Comparison of ENCODE assay signal across 1 cellular context in the genomic region with DNA sequence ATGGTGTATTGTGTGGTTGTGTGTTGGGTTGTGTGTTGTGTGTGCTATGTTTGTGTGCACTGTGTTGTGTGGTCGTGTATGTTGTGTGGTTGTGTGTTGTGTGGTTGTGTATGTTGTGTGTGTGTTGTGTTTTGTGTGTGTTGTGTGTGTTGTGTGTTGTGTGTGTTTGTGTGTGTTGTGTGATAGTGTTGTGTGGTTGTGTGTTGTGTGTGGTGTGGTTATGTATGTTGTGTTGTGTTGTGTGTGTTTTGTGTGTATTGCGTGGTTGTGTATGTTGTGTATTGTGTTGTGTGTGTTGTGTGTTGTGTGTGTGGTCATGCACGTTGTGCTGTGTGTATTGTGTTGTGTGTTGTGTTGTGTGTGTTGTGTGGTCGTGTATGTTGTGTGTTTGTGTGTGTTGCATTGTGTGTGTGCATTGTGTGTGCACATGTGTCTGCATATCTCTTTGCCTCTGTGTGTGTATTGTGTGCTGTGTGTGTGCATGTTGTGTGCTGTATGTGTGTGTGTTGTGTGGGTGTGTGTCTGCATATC.
TF ChIP-seq lines count a peak whose summit lies in the region.

No MANE protein-coding gene starts in this region.

TF ChIP-seq in IMR-90, 13 proteins besides CTCF, POLR2A, EP300 and RAD21:
- no peak for TF ChIP-seq BHLHE40 (IDR thresholded peaks at IDR 0.05; ENCODE audit: low read depth, low read length)
- no peak for TF ChIP-seq FOS (IDR thresholded peaks at IDR 0.05; ENCODE audit: low read depth, low read length)
- no peak for TF ChIP-seq SMC3 (IDR thresholded peaks at IDR 0.05; ENCODE audit: low read depth, low read length)
- TF ChIP-seq CEBPB (IDR thresholded peaks at IDR 0.05; ENCODE audit: low read depth, low read length): no peak
- TF ChIP-seq, protein P1, sequence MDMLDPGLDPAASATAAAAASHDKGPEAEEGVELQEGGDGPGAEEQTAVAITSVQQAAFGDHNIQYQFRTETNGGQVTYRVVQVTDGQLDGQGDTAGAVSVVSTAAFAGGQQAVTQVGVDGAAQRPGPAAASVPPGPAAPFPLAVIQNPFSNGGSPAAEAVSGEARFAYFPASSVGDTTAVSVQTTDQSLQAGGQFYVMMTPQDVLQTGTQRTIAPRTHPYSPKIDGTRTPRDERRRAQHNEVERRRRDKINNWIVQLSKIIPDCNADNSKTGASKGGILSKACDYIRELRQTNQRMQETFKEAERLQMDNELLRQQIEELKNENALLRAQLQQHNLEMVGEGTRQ (IDR thresholded peaks at IDR 0.05; ENCODE audit: low read depth, low read length): no peak
- TF ChIP-seq MAFK (IDR thresholded peaks at IDR 0.05; ENCODE audit: low read depth, low read length): no peak
- no peak for TF ChIP-seq MXI1 (IDR thresholded peaks at IDR 0.05; ENCODE audit: borderline replicate concordance, low read depth, low read length)
- TF ChIP-seq RFX5 (IDR thresholded peaks at IDR 0.05; ENCODE audit: low read depth, low read length): no peak
- TF ChIP-seq MAZ (IDR thresholded peaks at IDR 0.05; ENCODE audit: borderline replicate concordance, low read depth, low read length): no peak
- TF ChIP-seq, protein P2, sequence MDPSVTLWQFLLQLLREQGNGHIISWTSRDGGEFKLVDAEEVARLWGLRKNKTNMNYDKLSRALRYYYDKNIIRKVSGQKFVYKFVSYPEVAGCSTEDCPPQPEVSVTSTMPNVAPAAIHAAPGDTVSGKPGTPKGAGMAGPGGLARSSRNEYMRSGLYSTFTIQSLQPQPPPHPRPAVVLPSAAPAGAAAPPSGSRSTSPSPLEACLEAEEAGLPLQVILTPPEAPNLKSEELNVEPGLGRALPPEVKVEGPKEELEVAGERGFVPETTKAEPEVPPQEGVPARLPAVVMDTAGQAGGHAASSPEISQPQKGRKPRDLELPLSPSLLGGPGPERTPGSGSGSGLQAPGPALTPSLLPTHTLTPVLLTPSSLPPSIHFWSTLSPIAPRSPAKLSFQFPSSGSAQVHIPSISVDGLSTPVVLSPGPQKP (IDR thresholded peaks at IDR 0.05; ENCODE audit: borderline replicate concordance, low read depth, low read length): no peak
- no peak for TF ChIP-seq RCOR1 (IDR thresholded peaks at IDR 0.05; ENCODE audit: insufficient replicate concordance, low read length)
- no peak for TF ChIP-seq CHD1 (IDR thresholded peaks at IDR 0.05; ENCODE audit: low read depth, low read length)
- no peak for TF ChIP-seq NFE2L2 (IDR thresholded peaks at IDR 0.05; ENCODE audit: low read depth, low read length)
